ENCODE assay signal across 28 cellular contexts in genomic region chr16:66058181-66058580, GRCh38.
DNase-seq lines count a peak whose midpoint lies in the region; ATAC-seq and TF ChIP-seq lines count a peak whose summit lies in the region.
"Had no signal": no experiment of that assay in that cellular context is flagged by ENCODE, and none has a peak within 500 bp of the region (broad histone marks: within the 10 kb centered on the region; RNA-seq: fewer than 3 reads in every experiment).

No MANE protein-coding gene starts in this region.

- no peaks in the 10 kb centered on the region for H3K36me3 ChIP-seq in Peyer's patch
- H3K36me3 ChIP-seq: esophagus muscularis mucosa, WERI-Rb-1 had no signal

- no peaks in the 10 kb centered on the region for H3K36me3 Mint-ChIP-seq in naive thymus-derived CD8-positive, alpha-beta T cell
- H3K36me3 Mint-ChIP-seq: activated CD8-positive, alpha-beta memory T cell treated with anti-CD3 and anti-CD28 coated beads, Interleukin-2, amount 10 ng/mL, durations not matched to agents 7 days and 5 days; CD14-positive monocyte had no signal

- H3K9me3 ChIP-seq in AG04450 (ENCODE audit: control insufficient read depth, insufficient read depth, low read length) (no peaks in the 10 kb centered on the region), Peyer's patch (no peaks in the 10 kb centered on the region)
- H3K9me3 ChIP-seq: esophagus muscularis mucosa had no signal

- H3K4me3 ChIP-seq in AG04450 (ENCODE audit: low read depth, low read length) (no peak overlapping the region), astrocyte of the spinal cord (ENCODE audit: low read depth, low read length) (no peak overlapping the region), fibroblast of villous mesenchyme (ENCODE audit: low read depth, low read length) (no peak overlapping the region), Peyer's patch (no peak overlapping the region)
- H3K4me3 ChIP-seq: esophagus muscularis mucosa, K562, skin epidermis had no signal

- H3K9me3 Mint-ChIP-seq in naive thymus-derived CD8-positive, alpha-beta T cell = peaks cover 0 to 4% (median 0%) of the 10 kb centered on the region in 9 donors
- H3K9me3 Mint-ChIP-seq: activated naive CD4-positive, alpha-beta T cell treated with anti-CD3 and anti-CD28 coated beads for 36 hours had no signal

- ATAC-seq in naive thymus-derived CD8-positive, alpha-beta T cell = no peak
- no peak for ATAC-seq in GM18873 (IDR thresholded peaks at IDR 0.05; ENCODE audit: low FRiP score, unreplicated experiment)
- ATAC-seq: activated CD8-positive, alpha-beta memory T cell treated with anti-CD3 and anti-CD28 coated beads, Interleukin-2, amount 10 ng/mL, durations not matched to agents 7 days and 5 days; K562 had no signal

- no peak overlapping the region for H3K4me3 Mint-ChIP-seq in naive thymus-derived CD8-positive, alpha-beta T cell
- H3K4me3 Mint-ChIP-seq: activated CD8-positive, alpha-beta memory T cell treated with anti-CD3 and anti-CD28 coated beads, Interleukin-2, amount 10 ng/mL, durations not matched to agents 7 days and 5 days; activated naive CD4-positive, alpha-beta T cell treated with anti-CD3 and anti-CD28 coated beads for 36 hours; CD14-positive monocyte had no signal

- TF ChIP-seq POLR2A in Peyer's patch (IDR thresholded peaks at IDR 0.05) = no peak

- in situ Hi-C loops in astrocyte of the spinal cord (cut with HindIII; ENCODE audit: low sequenced_read_pairs) = no loop called here

- H3K27me3 Mint-ChIP-seq in naive thymus-derived CD8-positive, alpha-beta T cell = peaks cover 9 to 25% (median 13%) of the 10 kb centered on the region in 5 donors
- H3K27me3 Mint-ChIP-seq: activated CD8-positive, alpha-beta memory T cell treated with anti-CD3 and anti-CD28 coated beads, Interleukin-2, amount 10 ng/mL, durations not matched to agents 7 days and 5 days had no signal

- POLR2A ChIA-PET in AG04450 (lab: Yijun Ruan, JAX) = interaction anchor here (0.7 to 1.4 kb wide), 7 partner anchors 12 to 936 kb away, joined by 3 to 9 read pairs (median 3); no protein-coding TSS in a partner anchor
- POLR2A ChIA-PET in naive thymus-derived CD8-positive, alpha-beta T cell (lab: Charles Lee) = no interaction called here

- H3K27me3 ChIP-seq in AG04450 (ENCODE audit: control insufficient read depth, insufficient read depth, low read length) (peaks cover 2% of the 10 kb centered on the region), Peyer's patch (no peaks in the 10 kb centered on the region)
- H3K27me3 ChIP-seq: esophagus muscularis mucosa had no signal

- TF ChIP-seq CTCF in AG04450 (IDR thresholded peaks at IDR 0.05; ENCODE audit: low read depth, low read length) (no peak), astrocyte of the spinal cord (IDR thresholded peaks at IDR 0.05; ENCODE audit: low read depth, low read length) (no peak), fibroblast of villous mesenchyme (IDR thresholded peaks at IDR 0.05; ENCODE audit: insufficient read depth, low read depth, low read length) (no peak), Peyer's patch (IDR thresholded peaks at IDR 0.05) (no peak)

- CTCF ChIA-PET in AG04450 (lab: Charles Lee) = interaction anchor here (1.4 kb wide), 1 partner anchor 19 kb away, joined by 4 read pairs; no protein-coding TSS in a partner anchor

- H3K4me1 ChIP-seq in Peyer's patch = no peaks in the 10 kb centered on the region
- H3K4me1 ChIP-seq: esophagus muscularis mucosa had no signal

- H3K27ac ChIP-seq in AG04450 (ENCODE audit: low read depth, low read length) (peak overlapping the region; percentile 33), Peyer's patch (no peak overlapping the region)
- H3K27ac ChIP-seq: esophagus muscularis mucosa, WERI-Rb-1 had no signal

- H3K4me1 Mint-ChIP-seq in naive thymus-derived CD8-positive, alpha-beta T cell = no peaks in the 10 kb centered on the region
- H3K4me1 Mint-ChIP-seq: activated CD8-positive, alpha-beta memory T cell treated with anti-CD3 and anti-CD28 coated beads, Interleukin-2, amount 10 ng/mL, durations not matched to agents 7 days and 5 days had no signal

- DNase-seq in AG04450 (ENCODE audit: low read depth, low spot score) (peak; percentile 62), GM04504 (ENCODE audit: low read depth) (peak; percentile 85), astrocyte of the spinal cord (ENCODE audit: low read depth, low spot score) (peak; percentile 72), fibroblast of villous mesenchyme (ENCODE audit: low read depth) (peak; percentile 66), Peyer's patch (no peak), inferior parietal cortex (ENCODE audit: extremely low spot score) (no peak)
- no peak for DNase-seq in naive thymus-derived CD8-positive, alpha-beta T cell
- DNase-seq: activated CD4-positive, alpha-beta T cell treated with anti-CD3 and anti-CD28 coated beads, Interleukin-2, amount 50 U/mL, for 1 hour; activated CD8-positive, alpha-beta memory T cell treated with anti-CD3 and anti-CD28 coated beads, Interleukin-2, amount 10 ng/mL, durations not matched to agents 7 days and 5 days; activated naive CD4-positive, alpha-beta T cell treated with anti-CD3 and anti-CD28 coated beads for 36 hours; anterior cingulate cortex; Calu3; effector CD4-positive, alpha-beta T cell; GOT3; mesenchymal stem cell; NCI-H2029 treated with DMSO at 0.1 percent for 48 hours; NCI-H226; NCI-H774; occipital lobe; OCI-M1; SHP77; T-helper 9 cell; WERI-Rb-1 had no signal

- no peak overlapping the region for H3K27ac Mint-ChIP-seq in naive thymus-derived CD8-positive, alpha-beta T cell
- H3K27ac Mint-ChIP-seq: activated CD8-positive, alpha-beta memory T cell treated with anti-CD3 and anti-CD28 coated beads, Interleukin-2, amount 10 ng/mL, durations not matched to agents 7 days and 5 days; activated naive CD4-positive, alpha-beta T cell treated with anti-CD3 and anti-CD28 coated beads for 36 hours; CD14-positive monocyte had no signal

Comparison
In these comparisons a context has a peak if more than half of its experiments do, and no peak if none do; other contexts are left out.
1. DNase-seq: peak in AG04450 (single experiment), GM04504 (single experiment), astrocyte of the spinal cord (single experiment) and fibroblast of villous mesenchyme (single experiment); none in naive thymus-derived CD8-positive, alpha-beta T cell (0 of 10), Peyer's patch (0 of 3) and inferior parietal cortex (single experiment).